Comparison of ENCODE assay signal across 12 cellular contexts in the genomic region with DNA sequence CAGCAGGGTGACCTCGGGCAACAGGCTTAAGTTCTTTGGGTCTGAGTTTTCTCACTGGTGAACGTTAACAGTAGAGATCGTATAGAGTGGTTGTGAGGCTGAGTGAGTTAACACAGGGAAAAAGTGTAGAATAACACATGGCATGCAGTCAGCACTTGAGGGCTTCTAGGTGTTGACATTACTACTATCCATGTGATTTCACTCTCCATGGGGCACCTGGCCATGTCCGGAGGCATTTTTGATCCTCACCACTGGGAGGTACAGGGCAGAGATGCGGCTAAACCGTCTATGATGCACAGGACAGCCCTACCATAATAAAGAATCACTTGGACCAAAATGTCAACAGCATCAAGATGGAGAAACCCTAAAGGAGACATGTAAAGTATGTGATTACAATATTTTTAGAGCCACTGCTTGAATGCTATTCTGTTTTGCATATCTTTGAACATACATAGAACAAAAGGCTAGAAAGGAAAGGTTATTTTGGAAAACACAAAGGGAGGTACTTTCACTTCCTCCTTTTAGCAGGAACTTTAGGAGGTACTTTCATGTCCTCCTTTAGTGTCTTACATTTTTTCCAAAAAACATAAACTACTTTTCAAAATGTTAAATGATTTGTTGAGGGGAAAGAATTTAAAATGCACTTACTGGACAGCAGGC.
A peak's percentile ranks its signal among the peaks of the same experiment; 100 is the strongest.
DNase-seq lines count a peak whose midpoint lies in the region; ATAC-seq lines count a peak whose summit lies in the region.
"Had no signal": no experiment of that assay in that cellular context is flagged by ENCODE, and none has a peak within 500 bp of the region (broad histone marks: within the 10 kb centered on the region; RNA-seq: fewer than 3 reads in every experiment).

No MANE protein-coding gene starts in this region.

- peak; percentile 53 for DNase-seq in COLO668 (lab: John Stamatoyannopoulos, UW; ENCODE audit: unreplicated experiment)
- DNase-seq in NCI-H510A treated with DMSO at 0.1 percent for 48 hours (lab: John Stamatoyannopoulos, UW) = peak; percentile 68
- peak; percentile 50 for DNase-seq in germinal center (ENCODE audit: low spot score)
- DNase-seq in NCI-H1105 (lab: John Stamatoyannopoulos, UW) = no peak
- DNase-seq in NCI-H1092 (lab: John Stamatoyannopoulos, UW) = no peak
- DNase-seq: cortex of kidney, foreskin fibroblast, NCI-H748 treated with DMSO at 0.1 percent for 48 hours, uterus had no signal

- ATAC-seq in GM21423 (IDR thresholded peaks at IDR 0.05; ENCODE audit: unreplicated experiment) (peak; percentile 58), HG03175 (IDR thresholded peaks at IDR 0.05; ENCODE audit: unreplicated experiment) (no peak), GM18517 (IDR thresholded peaks at IDR 0.05; ENCODE audit: unreplicated experiment) (no peak)

Comparison
In these comparisons a context has a peak if more than half of its experiments do, and no peak if none do; other contexts are left out.
1. DNase-seq: peak in COLO668 (single experiment), NCI-H510A treated with DMSO at 0.1 percent for 48 hours (single experiment) and germinal center (single experiment); none in NCI-H1105 (single experiment) and NCI-H1092 (single experiment).